Comparison of ENCODE assay signal across 9 cellular contexts in the genomic region with DNA sequence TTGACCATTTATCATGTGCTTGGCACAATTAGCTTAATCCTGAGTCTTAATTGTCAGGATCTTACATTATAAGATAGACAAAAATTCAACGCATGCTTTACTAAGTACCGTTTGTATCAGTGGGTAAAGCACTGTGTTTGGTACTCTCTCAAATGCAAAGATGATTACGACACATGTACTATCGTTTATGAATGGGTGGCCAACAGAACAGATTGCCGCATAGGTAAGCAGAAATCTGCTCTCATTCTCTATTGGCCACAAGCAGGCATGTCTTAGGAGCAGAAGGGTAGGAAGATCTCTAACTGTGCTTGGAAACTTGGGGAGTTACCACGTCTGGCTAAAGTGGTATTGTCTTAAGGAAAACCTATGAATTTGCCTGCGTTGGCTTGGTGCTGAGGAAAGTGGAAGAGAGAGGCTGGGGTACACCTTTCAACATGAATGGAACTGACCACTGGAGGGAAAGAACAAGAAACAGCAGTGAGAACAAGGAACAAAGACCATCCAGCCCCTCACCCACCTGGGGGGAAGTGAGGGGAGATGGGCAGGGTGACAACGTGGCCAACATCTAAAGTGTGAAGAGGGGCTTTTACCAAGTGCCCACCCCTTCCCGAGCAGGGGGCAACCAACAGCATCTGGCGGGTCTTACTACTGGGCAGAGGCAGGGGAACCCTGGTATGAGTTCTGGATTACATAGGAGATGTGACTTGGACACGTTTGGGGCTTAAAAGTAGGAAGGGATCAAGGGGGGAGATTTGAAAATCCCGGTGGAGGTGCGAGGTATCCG. TPM values are rescaled to one million over a fixed set of nuclear protein-coding genes. Genes with fewer than 3 reads are reported as not detected.
DNase-seq lines count a peak whose midpoint lies in the region; ATAC-seq and TF ChIP-seq lines count a peak whose summit lies in the region.
"Had no signal": no experiment of that assay in that cellular context is flagged by ENCODE, and none has a peak within 500 bp of the region (broad histone marks: within the 10 kb centered on the region; RNA-seq: fewer than 3 reads in every experiment).

No MANE protein-coding gene starts in this region.

- H3K9me3 Mint-ChIP-seq in type B pancreatic cell: no peaks in the 10 kb centered on the region

- H3K36me3 Mint-ChIP-seq in type B pancreatic cell: peaks cover 5% of the 10 kb centered on the region

- H3K4me1 Mint-ChIP-seq in type B pancreatic cell (ENCODE audit: unreplicated experiment): peaks cover 8% of the 10 kb centered on the region

- WGBS in heart left ventricle, 4 donors: 57 to 60% (median 58%) methylated on average over 14 of the region's 14 CpGs
- 51% methylated on average over 11 of the region's 14 CpGs for WGBS in right lobe of liver (ENCODE audit: insufficient coverage, low coverage, low lambda C conversion rate, missing lambda C conversion rate)

- H3K9ac ChIP-seq in adipocyte (ENCODE audit: low read length): peak overlapping the region; percentile 53

- intact Hi-C loops in heart left ventricle (cut with DNase I): no loop called here
- intact Hi-C loops in Right ventricle myocardium inferior (cut with DNase I): no loop called here
- intact Hi-C loops in right lobe of liver (cut with DNase I): no loop called here

- no peak overlapping the region for H3K27ac Mint-ChIP-seq in type B pancreatic cell

- H3K4me3 ChIP-seq in heart left ventricle (peak overlapping the region in 9 of 12 donors; percentile 51 to 74 (median 58)), adipocyte (ENCODE audit: low read length) (peak overlapping the region; percentile 79), right lobe of liver (peak overlapping the region in 2 of 3 donors; percentile 47 to 59)

- H3K4me3 Mint-ChIP-seq in type B pancreatic cell: peak overlapping the region; percentile 69

- TF ChIP-seq POLR2A in heart left ventricle (IDR thresholded peaks at IDR 0.05) (no peak), right lobe of liver (IDR thresholded peaks at IDR 0.05) (no peak), erythroblast (IDR thresholded peaks at IDR 0.05; ENCODE audit: low read length) (no peak)

- H3K36me3 ChIP-seq in heart left ventricle (no peaks in the 10 kb centered on the region), adipocyte (ENCODE audit: control insufficient read depth, insufficient read depth, low read length, severe bottlenecking) (no peaks in the 10 kb centered on the region), right lobe of liver (no peaks in the 10 kb centered on the region)

- H3K27ac ChIP-seq in heart left ventricle (peak overlapping the region in 11 of 12 donors; percentile 69 to 97 (median 85)), right lobe of liver (no peak overlapping the region)

- ATAC-seq in heart left ventricle: peak in 1 of 4 donors; percentile 1
- no peak for ATAC-seq in Right ventricle myocardium inferior
- peak in 1 of 4 donors; percentile 7 for ATAC-seq in right lobe of liver

- peaks cover 0 to 45% (median 25%) of the 10 kb centered on the region in 12 donors for H3K4me1 ChIP-seq in heart left ventricle
- H3K4me1 ChIP-seq in adipocyte (ENCODE audit: control insufficient read depth, insufficient read depth, low read length): peaks cover 20% of the 10 kb centered on the region
- H3K4me1 ChIP-seq in right lobe of liver: peaks cover 0 to 13% (median 0%) of the 10 kb centered on the region in 4 donors

- no peaks in the 10 kb centered on the region for H3K9me3 ChIP-seq in heart left ventricle
- no peaks in the 10 kb centered on the region for H3K9me3 ChIP-seq in adipocyte (ENCODE audit: control insufficient read depth, low read length)
- H3K9me3 ChIP-seq in right lobe of liver: no peaks in the 10 kb centered on the region

- H3K27me3 ChIP-seq in heart left ventricle (peaks cover 0 to 39% (median 0%) of the 10 kb centered on the region in 9 donors), adipocyte (replicated peaks; ENCODE audit: control insufficient read depth, insufficient read depth, low read length) (no peaks in the 10 kb centered on the region), right lobe of liver (no peaks in the 10 kb centered on the region)

- no peak for TF ChIP-seq CTCF in heart left ventricle (IDR thresholded peaks at IDR 0.05)
- no peak for TF ChIP-seq CTCF in right lobe of liver (IDR thresholded peaks at IDR 0.05)
- TF ChIP-seq CTCF in type B pancreatic cell (conservative IDR thresholded peaks at IDR 0.05): no peak

- peaks cover 39% of the 10 kb centered on the region for H3K27me3 Mint-ChIP-seq in type B pancreatic cell

- DNase-seq in heart left ventricle: no peak
- DNase-seq in Right ventricle myocardium inferior (ENCODE audit: missing footprints): no peak
- no peak for DNase-seq in adipocyte (ENCODE audit: low read depth)
- no peak for DNase-seq in right lobe of liver
- no peak for DNase-seq in type B pancreatic cell (ENCODE audit: extremely low spot score, unreplicated experiment)
- DNase-seq in NCI-H1436 (lab: John Stamatoyannopoulos, UW): no peak
- DNase-seq in Kasumi-1 (lab: John Stamatoyannopoulos, UW): no peak
- no peak for DNase-seq in erythroblast (lab: John Stamatoyannopoulos, UW)
- DNase-seq: OCI-M1 had no signal

RNA-seq across cellular contexts. Expression of a gene that starts 1.0 kb away (rescaled TPM):
- 100 to 1,000 TPM in 4 of 9 donors, 10 to 100 TPM in 5; 56.3 to 183 (median 92.2) TPM for total RNA-seq in heart left ventricle
- polyA plus RNA-seq in heart left ventricle: 100 to 1,000 TPM in 1 of 2 donors, 10 to 100 TPM in 1; 44.1 to 338 TPM
- total RNA-seq in Right ventricle myocardium inferior: 243 TPM
- 1 to 10 TPM in 4 of 6 experiments, under 1 TPM in 2; 0.58 to 4.8 (median 1.7) TPM for total RNA-seq in right lobe of liver
- total RNA-seq in type B pancreatic cell (ENCODE audit: low replicate concordance): 1.7 TPM in 1 of 2 replicates, not detected in the other

RNA-seq across cellular contexts. Expression of a gene that starts 31.8 kb away (rescaled TPM):
- 10 to 100 TPM; 15.8 to 27.3 (median 22.0) TPM for total RNA-seq in heart left ventricle
- polyA plus RNA-seq in heart left ventricle: 10 to 100 TPM; 11.7 to 21.9 TPM
- 19.4 TPM for total RNA-seq in Right ventricle myocardium inferior
- 10 to 100 TPM; 22.7 to 42.5 (median 25.0) TPM for total RNA-seq in right lobe of liver
- total RNA-seq in type B pancreatic cell (ENCODE audit: low replicate concordance): 41.0 and 46.3 TPM in 2 replicates

RNA-seq across cellular contexts. Expression of a gene that starts 40.4 kb away (rescaled TPM):
- 1 to 10 TPM; 2.0 to 7.2 (median 3.4) TPM for total RNA-seq in heart left ventricle
- 1 to 10 TPM; 2.6 to 2.8 TPM for polyA plus RNA-seq in heart left ventricle
- 2.7 TPM for total RNA-seq in Right ventricle myocardium inferior
- 1 to 10 TPM; 3.2 to 8.9 (median 4.6) TPM for total RNA-seq in right lobe of liver
- 3.8 and 5.3 TPM in 2 replicates for total RNA-seq in type B pancreatic cell (ENCODE audit: low replicate concordance)

Comparison
In these comparisons a context has a peak if more than half of its experiments do, and no peak if none do; other contexts are left out.
1. H3K27ac ChIP-seq: peak in heart left ventricle (11 of 12); none in right lobe of liver (0 of 3).
2. RNA of a gene that starts 1.0 kb away (total RNA-seq): 243 TPM in Right ventricle myocardium inferior (single experiment) and 56.3 to 183 TPM in heart left ventricle; 0.58 to 4.8 TPM in right lobe of liver and 1.7 TPM in type B pancreatic cell; every median in the first group is over 4 times any median in the second.
3. Peak in every context shown above with its lines, with median percentiles within 50 percentile points of each other: H3K4me3 ChIP-seq.